Comparison of ENCODE assay signal across 24 cellular contexts in the genomic region with DNA sequence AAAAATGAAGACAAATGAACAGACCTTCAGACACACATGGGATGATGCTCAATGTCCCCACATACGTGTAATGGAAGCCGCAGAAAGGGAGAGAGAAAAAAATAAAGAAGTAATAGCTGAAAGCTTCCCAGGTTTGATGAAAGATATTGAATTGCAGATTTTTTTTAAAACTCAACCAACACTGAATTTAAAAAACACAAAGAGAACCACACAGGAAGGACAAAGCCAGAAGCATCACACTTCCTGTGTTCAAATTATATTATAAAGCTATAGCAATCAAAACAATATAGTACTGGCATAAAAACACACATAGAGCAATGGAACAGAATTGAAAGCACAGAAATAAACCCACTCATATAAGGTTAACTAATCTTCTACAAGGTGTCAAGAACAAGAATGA. TPM values are rescaled to one million over a fixed set of nuclear protein-coding genes. Genes with fewer than 3 reads are reported as not detected.
DNase-seq lines count a peak whose midpoint lies in the region; ATAC-seq and TF ChIP-seq lines count a peak whose summit lies in the region.
"Had no signal": no experiment of that assay in that cellular context is flagged by ENCODE, and none has a peak within 500 bp of the region (broad histone marks: within the 10 kb centered on the region; RNA-seq: fewer than 3 reads in every experiment).

No MANE protein-coding gene starts in this region.

- no peak for ATAC-seq in activated CD4-positive, alpha-beta T cell treated with anti-CD3 and anti-CD28 coated beads for 36 hours
- ATAC-seq in CD4-positive, CD25-positive, alpha-beta regulatory T cell (ENCODE audit: low read depth in 2 of 2) = peak in 1 of 2 donors; percentile 37
- ATAC-seq in T-helper 17 cell = no peak
- ATAC-seq in HG03469 (IDR thresholded peaks at IDR 0.05; ENCODE audit: unreplicated experiment) = no peak
- ATAC-seq in WTC11 = no peak

- H3K4me3 Mint-ChIP-seq in activated CD4-positive, alpha-beta T cell treated with anti-CD3 and anti-CD28 coated beads, Interleukin-2, amount 10 ng/mL, durations not matched to agents 7 days and 5 days = peak overlapping the region; percentile 44
- no peak overlapping the region for H3K4me3 Mint-ChIP-seq in activated CD4-positive, alpha-beta T cell treated with anti-CD3 and anti-CD28 coated beads for 36 hours
- H3K4me3 Mint-ChIP-seq in CD4-positive, CD25-positive, alpha-beta regulatory T cell = peak overlapping the region in 2 of 4 donors; percentile 30 to 36
- H3K4me3 Mint-ChIP-seq in T-helper 17 cell (no peak overlapping the region), WTC11 (no peak overlapping the region)

- H3K9me3 Mint-ChIP-seq in activated CD4-positive, alpha-beta T cell treated with anti-CD3 and anti-CD28 coated beads, Interleukin-2, amount 10 ng/mL, durations not matched to agents 7 days and 5 days = peaks cover 15% of the 10 kb centered on the region
- H3K9me3 Mint-ChIP-seq in activated CD4-positive, alpha-beta T cell treated with anti-CD3 and anti-CD28 coated beads for 36 hours (ENCODE audit: low read depth) = peaks cover 8% of the 10 kb centered on the region
- peaks cover 0 to 6% (median 0%) of the 10 kb centered on the region in 7 donors for H3K9me3 Mint-ChIP-seq in CD4-positive, CD25-positive, alpha-beta regulatory T cell
- no peaks in the 10 kb centered on the region for H3K9me3 Mint-ChIP-seq in WTC11

- no peaks in the 10 kb centered on the region for H3K27me3 ChIP-seq in CD4-positive, CD25-positive, alpha-beta regulatory T cell (ENCODE audit: control insufficient read depth, insufficient read depth, low read length)

- POLR2A ChIA-PET in activated CD4-positive, alpha-beta T cell treated with anti-CD3 and anti-CD28 coated beads, Interleukin-2, amount 10 ng/mL, durations not matched to agents 7 days and 5 days (lab: Charles Lee) = no interaction called here
- POLR2A ChIA-PET in activated CD4-positive, alpha-beta T cell treated with anti-CD3 and anti-CD28 coated beads for 36 hours (lab: Charles Lee) = no interaction called here
- POLR2A ChIA-PET in WTC11 (lab: Charles Lee) = no interaction called here

- peaks cover 6% of the 10 kb centered on the region for H3K27me3 Mint-ChIP-seq in activated CD4-positive, alpha-beta T cell treated with anti-CD3 and anti-CD28 coated beads, Interleukin-2, amount 10 ng/mL, durations not matched to agents 7 days and 5 days
- no peaks in the 10 kb centered on the region for H3K27me3 Mint-ChIP-seq in activated CD4-positive, alpha-beta T cell treated with anti-CD3 and anti-CD28 coated beads for 36 hours
- H3K27me3 Mint-ChIP-seq in CD4-positive, CD25-positive, alpha-beta regulatory T cell = no peaks in the 10 kb centered on the region
- no peaks in the 10 kb centered on the region for H3K27me3 Mint-ChIP-seq in T-helper 17 cell
- H3K27me3 Mint-ChIP-seq in WTC11 (ENCODE audit: low read depth) = no peaks in the 10 kb centered on the region

- no peak for DNase-seq in activated CD4-positive, alpha-beta T cell treated with anti-CD3 and anti-CD28 coated beads, Interleukin-2, amount 10 ng/mL, durations not matched to agents 7 days and 5 days
- no peak for DNase-seq in activated CD4-positive, alpha-beta T cell treated with anti-CD3 and anti-CD28 coated beads for 36 hours
- peak in 2 of 3 donors; percentile 40 to 53 for DNase-seq in CD4-positive, CD25-positive, alpha-beta regulatory T cell
- DNase-seq in T-helper 17 cell (no peak), epithelial cell of prostate (ENCODE audit: low read depth, low spot score) (no peak), WTC11 (ENCODE audit: low spot score) (no peak)
- DNase-seq: COR-L47; DMS79; GOT3; HCEC 1CT; KG1; NCI-H1105 treated with DMSO at 0.1 percent for 48 hours; NCI-H2029 treated with DMSO at 0.1 percent for 48 hours; NCI-H345; NCI-H524; NCI-H774; NK-92 treated with Interleukin-12 subunit alpha and Interleukin-12 subunit beta, amount 100 ng/mL, for 24 hours; SHP77 treated with DMSO at 0.1 percent for 48 hours had no signal

- H3K4me3 ChIP-seq in CD4-positive, CD25-positive, alpha-beta regulatory T cell (ENCODE audit: low read depth, low read length) = peak overlapping the region; percentile 29

- CTCF ChIA-PET in activated CD4-positive, alpha-beta T cell treated with anti-CD3 and anti-CD28 coated beads, Interleukin-2, amount 10 ng/mL, durations not matched to agents 7 days and 5 days (lab: Charles Lee) = interaction anchor here (0.8 kb wide), 1 partner anchor 28 kb away, joined by 3 read pairs; no protein-coding TSS in a partner anchor
- CTCF ChIA-PET in activated CD4-positive, alpha-beta T cell treated with anti-CD3 and anti-CD28 coated beads for 36 hours (lab: Charles Lee) = no interaction called here
- CTCF ChIA-PET in WTC11 (lab: Charles Lee) = no interaction called here

- H3K36me3 ChIP-seq in CD4-positive, CD25-positive, alpha-beta regulatory T cell (ENCODE audit: control insufficient read depth, insufficient read depth, low read length) = no peaks in the 10 kb centered on the region

- peak overlapping the region; percentile 88 for H3K27ac Mint-ChIP-seq in activated CD4-positive, alpha-beta T cell treated with anti-CD3 and anti-CD28 coated beads, Interleukin-2, amount 10 ng/mL, durations not matched to agents 7 days and 5 days
- H3K27ac Mint-ChIP-seq in activated CD4-positive, alpha-beta T cell treated with anti-CD3 and anti-CD28 coated beads for 36 hours = no peak overlapping the region
- H3K27ac Mint-ChIP-seq in CD4-positive, CD25-positive, alpha-beta regulatory T cell = peak overlapping the region; percentile 48 to 93 (median 63)
- H3K27ac Mint-ChIP-seq in T-helper 17 cell = peak overlapping the region; percentile 88
- no peak overlapping the region for H3K27ac Mint-ChIP-seq in WTC11

- TF ChIP-seq CTCF in WTC11 (IDR thresholded peaks at IDR 0.05) = no peak

- H3K9me3 ChIP-seq in CD4-positive, CD25-positive, alpha-beta regulatory T cell (ENCODE audit: control insufficient read depth in 2 of 2, low read length in 2 of 2) = no peaks in the 10 kb centered on the region
- no peaks in the 10 kb centered on the region for H3K9me3 ChIP-seq in T-helper 17 cell (ENCODE audit: control insufficient read depth, low read length, poor library complexity, severe bottlenecking)

- H3K27ac ChIP-seq in CD4-positive, CD25-positive, alpha-beta regulatory T cell (ENCODE audit: insufficient read depth, low read length, poor library complexity, severe bottlenecking) = no peak overlapping the region
- peak overlapping the region; percentile 99 for H3K27ac ChIP-seq in epithelial cell of prostate
- H3K27ac ChIP-seq: C4-2B, RWPE1 had no signal

- H3K36me3 Mint-ChIP-seq in activated CD4-positive, alpha-beta T cell treated with anti-CD3 and anti-CD28 coated beads, Interleukin-2, amount 10 ng/mL, durations not matched to agents 7 days and 5 days (ENCODE audit: low read depth) = peaks cover 16% of the 10 kb centered on the region
- no peaks in the 10 kb centered on the region for H3K36me3 Mint-ChIP-seq in activated CD4-positive, alpha-beta T cell treated with anti-CD3 and anti-CD28 coated beads for 36 hours (ENCODE audit: low read depth)
- peaks cover 5% of the 10 kb centered on the region for H3K36me3 Mint-ChIP-seq in CD4-positive, CD25-positive, alpha-beta regulatory T cell
- H3K36me3 Mint-ChIP-seq in T-helper 17 cell (ENCODE audit: low read depth) (peaks cover 3% of the 10 kb centered on the region), WTC11 (no peaks in the 10 kb centered on the region)

- intact Hi-C loops in activated CD4-positive, alpha-beta T cell treated with anti-CD3 and anti-CD28 coated beads for 36 hours (cut with DNase I, micrococcal nuclease) = no loop called here

- peaks cover 5% of the 10 kb centered on the region for H3K4me1 ChIP-seq in CD4-positive, CD25-positive, alpha-beta regulatory T cell (ENCODE audit: control insufficient read depth, insufficient read depth, low read length, poor library complexity, severe bottlenecking)

- peaks cover 40% of the 10 kb centered on the region for H3K4me1 Mint-ChIP-seq in activated CD4-positive, alpha-beta T cell treated with anti-CD3 and anti-CD28 coated beads, Interleukin-2, amount 10 ng/mL, durations not matched to agents 7 days and 5 days
- peaks cover 36% of the 10 kb centered on the region for H3K4me1 Mint-ChIP-seq in activated CD4-positive, alpha-beta T cell treated with anti-CD3 and anti-CD28 coated beads for 36 hours
- peaks cover 18 to 58% (median 26%) of the 10 kb centered on the region in 4 donors for H3K4me1 Mint-ChIP-seq in CD4-positive, CD25-positive, alpha-beta regulatory T cell
- H3K4me1 Mint-ChIP-seq in T-helper 17 cell = peaks cover 41% of the 10 kb centered on the region
- H3K4me1 Mint-ChIP-seq in WTC11 = peaks cover 7% of the 10 kb centered on the region

TF ChIP-seq in WTC11, 78 proteins besides CTCF, POLR2A, EP300 and RAD21:
- no peak for TF ChIP-seq NFYB (CRISPR knock-in tag; conservative IDR thresholded peaks at IDR 0.05; ENCODE audit: low read depth)

RNA-seq across cellular contexts. Expression of a gene that starts 26.5 kb away (rescaled TPM):
- total RNA-seq in activated CD4-positive, alpha-beta T cell treated with anti-CD3 and anti-CD28 coated beads, Interleukin-2, amount 10 ng/mL, durations not matched to agents 7 days and 5 days = under 1 TPM; 0.84 to 0.94 TPM
- 1 to 10 TPM; 2.1 to 3.1 TPM for total RNA-seq in activated CD4-positive, alpha-beta T cell treated with anti-CD3 and anti-CD28 coated beads for 36 hours
- 1.1 TPM for total RNA-seq in CD4-positive, CD25-positive, alpha-beta regulatory T cell
- polyA plus RNA-seq in CD4-positive, CD25-positive, alpha-beta regulatory T cell = 1 to 10 TPM; 2.7 to 9.7 (median 3.7) TPM
- total RNA-seq in T-helper 17 cell (1 to 10 TPM; 4.4 to 4.8 TPM), WTC11 (2021) (0.25 to 0.59 TPM (median 0.37 TPM) in 3 replicates)
- total RNA-seq: A172, HT1080 had no signal
- polyA plus RNA-seq: AG04450 had no signal

RNA-seq across cellular contexts. Expression of a gene that starts 53.2 kb away (rescaled TPM):
- total RNA-seq in activated CD4-positive, alpha-beta T cell treated with anti-CD3 and anti-CD28 coated beads, Interleukin-2, amount 10 ng/mL, durations not matched to agents 7 days and 5 days = 10 to 100 TPM; 37.4 to 43.2 TPM
- total RNA-seq in activated CD4-positive, alpha-beta T cell treated with anti-CD3 and anti-CD28 coated beads for 36 hours = 10 to 100 TPM; 27.3 to 31.0 TPM
- total RNA-seq in CD4-positive, CD25-positive, alpha-beta regulatory T cell = 41.0 TPM
- 10 to 100 TPM; 12.8 to 21.0 (median 19.2) TPM for polyA plus RNA-seq in CD4-positive, CD25-positive, alpha-beta regulatory T cell
- total RNA-seq in T-helper 17 cell = 10 to 100 TPM; 53.6 to 61.1 TPM
- 30.7 to 35.5 TPM (median 31.4 TPM) in 3 replicates for total RNA-seq in WTC11 (2021)

Comparison
In these comparisons a context has a peak if more than half of its experiments do, and no peak if none do; other contexts are left out.
1. H3K27ac Mint-ChIP-seq: peak in activated CD4-positive, alpha-beta T cell treated with anti-CD3 and anti-CD28 coated beads, Interleukin-2, amount 10 ng/mL, durations not matched to agents 7 days and 5 days (single experiment), CD4-positive, CD25-positive, alpha-beta regulatory T cell (3 of 3) and T-helper 17 cell (single experiment); none in activated CD4-positive, alpha-beta T cell treated with anti-CD3 and anti-CD28 coated beads for 36 hours (single experiment) and WTC11 (single experiment).
2. DNase-seq: peak in CD4-positive, CD25-positive, alpha-beta regulatory T cell (2 of 3); none in activated CD4-positive, alpha-beta T cell treated with anti-CD3 and anti-CD28 coated beads, Interleukin-2, amount 10 ng/mL, durations not matched to agents 7 days and 5 days (single experiment), activated CD4-positive, alpha-beta T cell treated with anti-CD3 and anti-CD28 coated beads for 36 hours (single experiment), T-helper 17 cell (0 of 3), epithelial cell of prostate (single experiment) and WTC11 (single experiment).